In the genomic region with DNA sequence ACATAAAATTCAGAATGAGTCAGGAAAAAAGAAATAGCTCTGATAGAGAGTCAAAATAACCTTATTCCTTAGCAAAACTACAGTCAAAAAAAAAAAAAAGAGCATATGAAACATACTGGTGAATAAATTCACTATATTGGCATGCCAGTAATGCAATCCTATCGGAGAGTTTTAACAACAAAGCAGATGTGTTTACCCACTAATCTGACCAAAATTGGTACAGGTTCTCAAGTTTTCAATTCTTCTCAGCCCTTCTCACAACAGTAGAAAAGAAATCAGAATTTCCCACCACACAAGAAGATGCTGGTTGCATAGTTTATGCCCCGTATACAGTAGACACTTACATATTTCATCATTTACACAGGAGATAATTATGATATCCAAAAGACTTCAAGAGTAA, we compare ENCODE assay signal across 27 cellular contexts.
"Had no signal": no experiment of that assay in that cellular context is flagged by ENCODE, and none has a peak within 500 bp of the region (broad histone marks: within the 10 kb centered on the region; RNA-seq: fewer than 3 reads in every experiment).

No MANE protein-coding gene starts in this region.

- H2AFZ ChIP-seq: neural progenitor cell had no signal

- H3K4me1 Mint-ChIP-seq: endodermal cell, neural progenitor cell had no signal

- H3K36me3 ChIP-seq: thyroid gland, upper lobe of right lung had no signal

- FAIRE-seq: keratinocyte had no signal

- H3K27ac Mint-ChIP-seq: activated B cell treated with CpG ODN at 0.5 μM for 24 hours; activated naive CD8-positive, alpha-beta T cell treated with anti-CD3 and anti-CD28 coated beads for 36 hours; endodermal cell; neural progenitor cell; stimulated activated naive CD8-positive, alpha-beta T cell treated with anti-CD3 and anti-CD28 coated beads, Interleukin-15, Interleukin-2, amounts not matched to agents 100 ng/mL and 50 ng/mL, for 24 hours had no signal

- H3K9me3 ChIP-seq: esophagus squamous epithelium, gastroesophageal sphincter, lower lobe of right lung, mucosa of descending colon, spleen, thyroid gland, upper lobe of right lung had no signal

- H3K27me3 Mint-ChIP-seq: activated B cell treated with CpG ODN at 0.5 μM for 24 hours; activated naive CD8-positive, alpha-beta T cell treated with anti-CD3 and anti-CD28 coated beads for 36 hours; stimulated activated naive CD8-positive, alpha-beta T cell treated with anti-CD3 and anti-CD28 coated beads, Interleukin-15, Interleukin-2, amounts not matched to agents 100 ng/mL and 50 ng/mL, for 24 hours had no signal

- H3K9me3 Mint-ChIP-seq: activated B cell treated with CpG ODN at 0.5 μM for 24 hours; activated naive CD8-positive, alpha-beta T cell treated with anti-CD3 and anti-CD28 coated beads for 36 hours; endodermal cell; neural progenitor cell had no signal

- H3K4me2 ChIP-seq: neural progenitor cell had no signal

- DNase-seq: activated B cell treated with CpG ODN at 0.5 μM for 24 hours; activated CD4-positive, alpha-beta T cell treated with anti-CD3 and anti-CD28 coated beads for 4 hours; activated CD4-positive, alpha-beta T cell treated with anti-CD3 and anti-CD28 coated beads, Interleukin-2, amount 50 U/mL, for 48 hours; activated naive CD4-positive, alpha-beta T cell treated with Interleukin-2 at 50 U/mL for 16 hours; activated naive CD8-positive, alpha-beta T cell treated with anti-CD3 and anti-CD28 coated beads for 36 hours; activated T-cell treated with anti-CD3 and anti-CD28 coated beads, Interleukin-2, amount 50 U/mL, for 48 hours; amniotic stem cell; cerebellar nuclear complex; cortex of kidney; endodermal cell; esophagus squamous epithelium; head of caudate nucleus; hypothalamus; lower lobe of right lung; mesendoderm; mucosa of descending colon; retina; spleen; stimulated activated CD4-positive, alpha-beta T cell treated with anti-CD3 and anti-CD28 coated beads, Interleukin-4, amount 100 ng/mL, for 24 hours; substantia nigra; T-helper 9 cell; thyroid gland; upper lobe of right lung had no signal

- H3K27ac ChIP-seq: esophagus squamous epithelium, gastroesophageal sphincter, lower lobe of right lung, neural progenitor cell, spleen, thyroid gland, upper lobe of right lung had no signal

- H3K4me3 Mint-ChIP-seq: activated B cell treated with CpG ODN at 0.5 μM for 24 hours; activated naive CD8-positive, alpha-beta T cell treated with anti-CD3 and anti-CD28 coated beads for 36 hours; endodermal cell; neural progenitor cell; stimulated activated naive CD8-positive, alpha-beta T cell treated with anti-CD3 and anti-CD28 coated beads, Interleukin-15, Interleukin-2, amounts not matched to agents 100 ng/mL and 50 ng/mL, for 24 hours had no signal

- ATAC-seq: gastroesophageal sphincter, lower lobe of right lung, mucosa of descending colon, upper lobe of right lung had no signal

- H3K27me3 ChIP-seq: esophagus squamous epithelium, gastroesophageal sphincter, neural progenitor cell, spleen, thyroid gland, upper lobe of right lung had no signal

- H3K4me3 ChIP-seq: esophagus squamous epithelium, gastroesophageal sphincter, lower lobe of right lung, mucosa of descending colon, neural progenitor cell, spleen, thyroid gland, upper lobe of right lung had no signal

- H3K4me1 ChIP-seq: esophagus squamous epithelium, gastroesophageal sphincter, lower lobe of right lung, neural progenitor cell, spleen, thyroid gland, upper lobe of right lung had no signal
